Comparison of ENCODE assay signal across 13 cellular contexts in genomic region chr5:59104400-59105117, GRCh38.
DNase-seq lines count a peak whose midpoint lies in the region; TF ChIP-seq lines count a peak whose summit lies in the region.
"Had no signal": no experiment of that assay in that cellular context is flagged by ENCODE, and none has a peak within 500 bp of the region (broad histone marks: within the 10 kb centered on the region; RNA-seq: fewer than 3 reads in every experiment).

No MANE protein-coding gene starts in this region.

- no peak for TF ChIP-seq CTCF in sigmoid colon (IDR thresholded peaks at IDR 0.05)

- H3K9me3 ChIP-seq in sigmoid colon, result no peaks in the 10 kb centered on the region

- H3K27ac Mint-ChIP-seq in T-helper 1 cell treated with Interleukin-12 subunit alpha and Interleukin-12 subunit beta and Interleukin-4 antibody, amounts not matched to agents 30 μg/mL and 1 μg/mL, for 36 hours, result peak overlapping the region; percentile 49
- H3K27ac Mint-ChIP-seq: CD4-positive, CD25-positive, alpha-beta regulatory T cell; H9 had no signal

- peaks cover 58% of the 10 kb centered on the region for H3K4me1 Mint-ChIP-seq in T-helper 1 cell treated with Interleukin-12 subunit alpha and Interleukin-12 subunit beta and Interleukin-4 antibody, amounts not matched to agents 30 μg/mL and 1 μg/mL, for 36 hours (ENCODE audit: low read depth)

- no peaks in the 10 kb centered on the region for H3K9me3 Mint-ChIP-seq in T-helper 1 cell treated with Interleukin-12 subunit alpha and Interleukin-12 subunit beta and Interleukin-4 antibody, amounts not matched to agents 30 μg/mL and 1 μg/mL, for 36 hours
- H3K9me3 Mint-ChIP-seq: H9 had no signal

- TF ChIP-seq EP300 in sigmoid colon (IDR thresholded peaks at IDR 0.05), result no peak

- H3K27me3 Mint-ChIP-seq in T-helper 1 cell treated with Interleukin-12 subunit alpha and Interleukin-12 subunit beta and Interleukin-4 antibody, amounts not matched to agents 30 μg/mL and 1 μg/mL, for 36 hours (ENCODE audit: low read depth), result peaks cover 3% of the 10 kb centered on the region
- H3K27me3 Mint-ChIP-seq: CD4-positive, CD25-positive, alpha-beta regulatory T cell had no signal

- no peaks in the 10 kb centered on the region for H3K27me3 ChIP-seq in sigmoid colon

- TF ChIP-seq POLR2A in sigmoid colon (IDR thresholded peaks at IDR 0.05), result no peak

- H3K4me3 ChIP-seq in sigmoid colon, result no peak overlapping the region

- no peaks in the 10 kb centered on the region for H3K36me3 ChIP-seq in sigmoid colon

- whole genome bisulfite sequencing in sigmoid colon, 2 donors, result 57 to 71% methylated on average over 9 of the region's 9 CpGs

- peaks cover 0 to 66% (median 54%) of the 10 kb centered on the region in 4 donors for H3K4me1 ChIP-seq in sigmoid colon

- no peak for DNase-seq in T-helper 1 cell
- peak; percentile 85 for DNase-seq in SW480 (ENCODE audit: low spot score)
- DNase-seq in inferior parietal cortex (ENCODE audit: extremely low spot score), result peak; percentile 38
- DNase-seq in sigmoid colon, result no peak
- no peak for DNase-seq in NCI-H2171 (lab: John Stamatoyannopoulos, UW)
- DNase-seq in stimulated activated CD4-positive, alpha-beta T cell treated with anti-CD3 and anti-CD28 coated beads, Interleukin-4, amount 100 ng/mL, for 24 hours, result no peak
- DNase-seq in stimulated activated CD4-positive, alpha-beta T cell treated with anti-CD3 and anti-CD28 coated beads, Interleukin-2, amount 100 ng/mL, for 48 hours, result no peak
- DNase-seq: activated naive CD4-positive, alpha-beta T cell; CD4-positive, CD25-positive, alpha-beta regulatory T cell; H9; SIG-M5; stimulated activated CD4-positive, alpha-beta T cell treated with anti-CD3 and anti-CD28 coated beads, Interleukin-12 subunit alpha, Interleukin-12 subunit beta, amount 100 ng/mL, for 4 hours had no signal

- H3K27ac ChIP-seq in sigmoid colon, result peak overlapping the region in 3 of 4 donors; percentile 12 to 49 (median 48)

- intact Hi-C loops in sigmoid colon (cut with DNase I), result no loop called here

- peaks cover 3% of the 10 kb centered on the region for H3K36me3 Mint-ChIP-seq in T-helper 1 cell treated with Interleukin-12 subunit alpha and Interleukin-12 subunit beta and Interleukin-4 antibody, amounts not matched to agents 30 μg/mL and 1 μg/mL, for 36 hours (ENCODE audit: low read depth)
- H3K36me3 Mint-ChIP-seq: CD4-positive, CD25-positive, alpha-beta regulatory T cell had no signal

- no peak overlapping the region for H3K4me3 Mint-ChIP-seq in T-helper 1 cell treated with Interleukin-12 subunit alpha and Interleukin-12 subunit beta and Interleukin-4 antibody, amounts not matched to agents 30 μg/mL and 1 μg/mL, for 36 hours
- H3K4me3 Mint-ChIP-seq: CD4-positive, CD25-positive, alpha-beta regulatory T cell; H9 had no signal

Comparison
In these comparisons a context has a peak if more than half of its experiments do, and no peak if none do; other contexts are left out.
1. DNase-seq: peak in SW480 (single experiment) and inferior parietal cortex (single experiment); none in T-helper 1 cell (0 of 5), sigmoid colon (single experiment), NCI-H2171 (single experiment), stimulated activated CD4-positive, alpha-beta T cell treated with anti-CD3 and anti-CD28 coated beads, Interleukin-4, amount 100 ng/mL, for 24 hours (single experiment) and stimulated activated CD4-positive, alpha-beta T cell treated with anti-CD3 and anti-CD28 coated beads, Interleukin-2, amount 100 ng/mL, for 48 hours (0 of 2).